ENCODE assay signal across 1 cellular context in the genomic region with DNA sequence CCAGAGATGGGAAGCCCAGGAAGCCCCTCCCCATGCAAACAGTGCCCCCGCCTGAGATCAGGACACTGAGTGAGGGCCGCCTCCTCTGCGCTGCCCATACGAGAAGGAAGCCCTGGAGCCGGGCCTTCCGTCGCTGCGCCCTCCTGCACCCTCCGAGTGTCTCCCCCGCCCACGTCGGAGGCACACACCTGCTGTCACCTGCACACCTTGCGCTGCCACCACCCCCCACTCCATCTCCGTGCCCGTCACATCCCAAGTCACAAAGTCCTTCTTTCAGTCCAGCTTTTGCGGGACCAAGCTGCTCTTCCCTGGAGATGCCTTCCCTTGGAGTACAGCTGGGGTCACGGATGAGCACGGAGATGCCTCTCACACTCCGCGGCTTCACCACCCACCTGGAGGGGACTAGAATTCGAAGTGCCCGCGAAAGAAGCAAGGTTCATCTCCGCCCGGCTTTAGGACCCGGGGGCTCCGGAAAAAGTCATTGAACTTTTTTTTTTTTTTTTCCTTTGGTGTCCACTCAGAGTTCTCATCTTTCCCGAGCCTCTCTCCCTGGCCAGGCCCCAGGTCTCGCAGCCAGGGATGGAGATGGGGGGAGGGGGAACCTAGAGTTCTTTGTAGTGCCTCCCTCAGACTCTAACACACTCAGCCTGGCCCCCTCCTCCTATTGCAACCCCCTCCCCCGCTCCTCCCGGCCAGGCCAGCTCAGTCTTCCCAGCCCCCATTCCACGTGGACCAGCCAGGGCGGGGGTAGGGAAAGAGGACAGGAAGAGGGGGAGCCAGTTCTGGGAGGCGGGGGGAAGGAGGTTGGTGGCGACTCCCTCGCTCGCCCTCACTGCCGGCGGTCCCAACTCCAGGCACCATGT.
TF ChIP-seq lines count a peak whose summit lies in the region.

A gene with protein sequence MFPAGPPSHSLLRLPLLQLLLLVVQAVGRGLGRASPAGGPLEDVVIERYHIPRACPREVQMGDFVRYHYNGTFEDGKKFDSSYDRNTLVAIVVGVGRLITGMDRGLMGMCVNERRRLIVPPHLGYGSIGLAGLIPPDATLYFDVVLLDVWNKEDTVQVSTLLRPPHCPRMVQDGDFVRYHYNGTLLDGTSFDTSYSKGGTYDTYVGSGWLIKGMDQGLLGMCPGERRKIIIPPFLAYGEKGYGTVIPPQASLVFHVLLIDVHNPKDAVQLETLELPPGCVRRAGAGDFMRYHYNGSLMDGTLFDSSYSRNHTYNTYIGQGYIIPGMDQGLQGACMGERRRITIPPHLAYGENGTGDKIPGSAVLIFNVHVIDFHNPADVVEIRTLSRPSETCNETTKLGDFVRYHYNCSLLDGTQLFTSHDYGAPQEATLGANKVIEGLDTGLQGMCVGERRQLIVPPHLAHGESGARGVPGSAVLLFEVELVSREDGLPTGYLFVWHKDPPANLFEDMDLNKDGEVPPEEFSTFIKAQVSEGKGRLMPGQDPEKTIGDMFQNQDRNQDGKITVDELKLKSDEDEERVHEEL (plus strand): TSS at position 829 of the 863 bp plus-strand sequence. CDS start 31 bp downstream, at position 860.

TF ChIP-seq in HepG2, 621 proteins besides CTCF, POLR2A, EP300 and RAD21 (continued from another document and continues in another):
- TF ChIP-seq, protein P1, sequence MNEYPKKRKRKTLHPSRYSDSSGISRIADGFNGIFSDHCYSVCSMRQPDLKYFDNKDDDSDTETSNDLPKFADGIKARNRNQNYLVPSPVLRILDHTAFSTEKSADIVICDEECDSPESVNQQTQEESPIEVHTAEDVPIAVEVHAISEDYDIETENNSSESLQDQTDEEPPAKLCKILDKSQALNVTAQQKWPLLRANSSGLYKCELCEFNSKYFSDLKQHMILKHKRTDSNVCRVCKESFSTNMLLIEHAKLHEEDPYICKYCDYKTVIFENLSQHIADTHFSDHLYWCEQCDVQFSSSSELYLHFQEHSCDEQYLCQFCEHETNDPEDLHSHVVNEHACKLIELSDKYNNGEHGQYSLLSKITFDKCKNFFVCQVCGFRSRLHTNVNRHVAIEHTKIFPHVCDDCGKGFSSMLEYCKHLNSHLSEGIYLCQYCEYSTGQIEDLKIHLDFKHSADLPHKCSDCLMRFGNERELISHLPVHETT (CRISPR knock-in tag; conservative IDR thresholded peaks at IDR 0.05) = no peak
- TF ChIP-seq, protein P2, sequence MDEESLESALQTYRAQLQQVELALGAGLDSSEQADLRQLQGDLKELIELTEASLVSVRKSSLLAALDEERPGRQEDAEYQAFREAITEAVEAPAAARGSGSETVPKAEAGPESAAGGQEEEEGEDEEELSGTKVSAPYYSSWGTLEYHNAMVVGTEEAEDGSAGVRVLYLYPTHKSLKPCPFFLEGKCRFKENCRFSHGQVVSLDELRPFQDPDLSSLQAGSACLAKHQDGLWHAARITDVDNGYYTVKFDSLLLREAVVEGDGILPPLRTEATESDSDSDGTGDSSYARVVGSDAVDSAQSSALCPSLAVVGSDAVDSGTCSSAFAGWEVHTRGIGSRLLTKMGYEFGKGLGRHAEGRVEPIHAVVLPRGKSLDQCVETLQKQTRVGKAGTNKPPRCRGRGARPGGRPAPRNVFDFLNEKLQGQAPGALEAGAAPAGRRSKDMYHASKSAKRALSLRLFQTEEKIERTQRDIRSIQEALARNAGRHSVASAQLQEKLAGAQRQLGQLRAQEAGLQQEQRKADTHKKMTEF (CRISPR knock-in tag; IDR thresholded peaks at IDR 0.05) = 0 out of 2 replicates have a peak, but pooled peaks have one; percentile 29
- TF ChIP-seq, protein P3, sequence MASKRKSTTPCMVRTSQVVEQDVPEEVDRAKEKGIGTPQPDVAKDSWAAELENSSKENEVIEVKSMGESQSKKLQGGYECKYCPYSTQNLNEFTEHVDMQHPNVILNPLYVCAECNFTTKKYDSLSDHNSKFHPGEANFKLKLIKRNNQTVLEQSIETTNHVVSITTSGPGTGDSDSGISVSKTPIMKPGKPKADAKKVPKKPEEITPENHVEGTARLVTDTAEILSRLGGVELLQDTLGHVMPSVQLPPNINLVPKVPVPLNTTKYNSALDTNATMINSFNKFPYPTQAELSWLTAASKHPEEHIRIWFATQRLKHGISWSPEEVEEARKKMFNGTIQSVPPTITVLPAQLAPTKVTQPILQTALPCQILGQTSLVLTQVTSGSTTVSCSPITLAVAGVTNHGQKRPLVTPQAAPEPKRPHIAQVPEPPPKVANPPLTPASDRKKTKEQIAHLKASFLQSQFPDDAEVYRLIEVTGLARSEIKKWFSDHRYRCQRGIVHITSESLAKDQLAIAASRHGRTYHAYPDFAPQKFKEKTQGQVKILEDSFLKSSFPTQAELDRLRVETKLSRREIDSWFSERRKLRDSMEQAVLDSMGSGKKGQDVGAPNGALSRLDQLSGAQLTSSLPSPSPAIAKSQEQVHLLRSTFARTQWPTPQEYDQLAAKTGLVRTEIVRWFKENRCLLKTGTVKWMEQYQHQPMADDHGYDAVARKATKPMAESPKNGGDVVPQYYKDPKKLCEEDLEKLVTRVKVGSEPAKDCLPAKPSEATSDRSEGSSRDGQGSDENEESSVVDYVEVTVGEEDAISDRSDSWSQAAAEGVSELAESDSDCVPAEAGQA (IDR thresholded peaks at IDR 0.05; ENCODE audit: low read depth) = 0 out of 2 replicates have a peak, but pooled peaks have one; percentile 9
- TF ChIP-seq, protein P3 (CRISPR knock-in tag; IDR thresholded peaks at IDR 0.05; ENCODE audit: borderline replicate concordance) = no peak
- TF ChIP-seq WIZ (CRISPR knock-in tag; IDR thresholded peaks at IDR 0.05) (no peak), ZNF143 (CRISPR knock-in tag; IDR thresholded peaks at IDR 0.05) (no peak), NR2F6 (IDR thresholded peaks at IDR 0.05) (peak; percentile 43; the same call in 1 of the 2 replicates), NR2F6 (CRISPR knock-in tag; IDR thresholded peaks at IDR 0.05) (no peak), ZNF546 (CRISPR knock-in tag; conservative IDR thresholded peaks at IDR 0.05) (peak; percentile 32; the same call in 1 of the 2 replicates), ZNF614 (CRISPR knock-in tag; IDR thresholded peaks at IDR 0.05; ENCODE audit: borderline replicate concordance) (peak; percentile 17; the same call in 1 of the 2 replicates), GTF2F1 (IDR thresholded peaks at IDR 0.05; ENCODE audit: low read length) (no peak; the same call in 1 of the 2 replicates), ZNF441 (CRISPR knock-in tag; IDR thresholded peaks at IDR 0.05; ENCODE audit: borderline replicate concordance) (peak; percentile 43; the same call in 1 of the 2 replicates), MEIS1 (CRISPR knock-in tag; IDR thresholded peaks at IDR 0.05; ENCODE audit: borderline replicate concordance) (peak; percentile 64; the same call in 1 of the 2 replicates), ASH2L (IDR thresholded peaks at IDR 0.05; ENCODE audit: insufficient read length, low read depth, low read length) (peak; percentile 52), SP5 (CRISPR knock-in tag; IDR thresholded peaks at IDR 0.05; ENCODE audit: borderline replicate concordance, low read depth) (peak; percentile 25; the same call in 1 of the 2 replicates), SOX13 (IDR thresholded peaks at IDR 0.05) (no peak), SOX13 (CRISPR knock-in tag; conservative IDR thresholded peaks at IDR 0.05 in 1 of 2, IDR thresholded peaks at IDR 0.05 in 1 of 2) (0 out of 4 replicates have a peak, but pooled peaks of 1 of the 2 experiments have one; percentile 10), GZF1 (CRISPR knock-in tag; IDR thresholded peaks at IDR 0.05) (no peak; the same call in 1 of the 2 replicates), ZFY (CRISPR knock-in tag; IDR thresholded peaks at IDR 0.05) (no peak), NR3C1 (CRISPR knock-in tag; IDR thresholded peaks at IDR 0.05) (no peak), ZNF619 (CRISPR knock-in tag; IDR thresholded peaks at IDR 0.05) (0 out of 2 replicates have a peak, but pooled peaks have one; percentile 20), MED13 (CRISPR knock-in tag; IDR thresholded peaks at IDR 0.05) (peak; percentile 46; the same call in 1 of the 2 replicates), ZC3H13 (CRISPR knock-in tag; IDR thresholded peaks at IDR 0.05) (no peak; the same call in 1 of the 2 replicates), ZFX (CRISPR knock-in tag; IDR thresholded peaks at IDR 0.05; ENCODE audit: low read depth) (peak; percentile 75), ZEB1 (IDR thresholded peaks at IDR 0.05; ENCODE audit: insufficient replicate concordance, low read depth) (peak; percentile 97), ZNF264 (CRISPR knock-in tag; IDR thresholded peaks at IDR 0.05) (no peak), FOXO1 (CRISPR knock-in tag; IDR thresholded peaks at IDR 0.05) (no peak), NR2F2 (IDR thresholded peaks at IDR 0.05; ENCODE audit: borderline replicate concordance, low read depth) (peak; percentile 20; the same call in 1 of the 2 replicates), ZNF430 (CRISPR knock-in tag; IDR thresholded peaks at IDR 0.05) (0 out of 2 replicates have a peak, but pooled peaks have one; percentile 78), KMT2A (CRISPR knock-in tag; IDR thresholded peaks at IDR 0.05) (0 out of 2 replicates have a peak, but pooled peaks have one; percentile 48), MAFF (IDR thresholded peaks at IDR 0.05; ENCODE audit: low read depth, low read length) (no peak), HNF4A (CRISPR knock-in tag; IDR thresholded peaks at IDR 0.05) (peak; percentile 55; the same call in 1 of the 2 replicates), TFDP2 (CRISPR knock-in tag; IDR thresholded peaks at IDR 0.05) (peak; percentile 14; the same call in 1 of the 2 replicates), ZNF607 (CRISPR knock-in tag; IDR thresholded peaks at IDR 0.05; ENCODE audit: borderline replicate concordance) (no peak), ARNTL (CRISPR knock-in tag; IDR thresholded peaks at IDR 0.05) (peak; percentile 89), CENPX (CRISPR knock-in tag; IDR thresholded peaks at IDR 0.05) (no peak)
- TF ChIP-seq, protein P4, sequence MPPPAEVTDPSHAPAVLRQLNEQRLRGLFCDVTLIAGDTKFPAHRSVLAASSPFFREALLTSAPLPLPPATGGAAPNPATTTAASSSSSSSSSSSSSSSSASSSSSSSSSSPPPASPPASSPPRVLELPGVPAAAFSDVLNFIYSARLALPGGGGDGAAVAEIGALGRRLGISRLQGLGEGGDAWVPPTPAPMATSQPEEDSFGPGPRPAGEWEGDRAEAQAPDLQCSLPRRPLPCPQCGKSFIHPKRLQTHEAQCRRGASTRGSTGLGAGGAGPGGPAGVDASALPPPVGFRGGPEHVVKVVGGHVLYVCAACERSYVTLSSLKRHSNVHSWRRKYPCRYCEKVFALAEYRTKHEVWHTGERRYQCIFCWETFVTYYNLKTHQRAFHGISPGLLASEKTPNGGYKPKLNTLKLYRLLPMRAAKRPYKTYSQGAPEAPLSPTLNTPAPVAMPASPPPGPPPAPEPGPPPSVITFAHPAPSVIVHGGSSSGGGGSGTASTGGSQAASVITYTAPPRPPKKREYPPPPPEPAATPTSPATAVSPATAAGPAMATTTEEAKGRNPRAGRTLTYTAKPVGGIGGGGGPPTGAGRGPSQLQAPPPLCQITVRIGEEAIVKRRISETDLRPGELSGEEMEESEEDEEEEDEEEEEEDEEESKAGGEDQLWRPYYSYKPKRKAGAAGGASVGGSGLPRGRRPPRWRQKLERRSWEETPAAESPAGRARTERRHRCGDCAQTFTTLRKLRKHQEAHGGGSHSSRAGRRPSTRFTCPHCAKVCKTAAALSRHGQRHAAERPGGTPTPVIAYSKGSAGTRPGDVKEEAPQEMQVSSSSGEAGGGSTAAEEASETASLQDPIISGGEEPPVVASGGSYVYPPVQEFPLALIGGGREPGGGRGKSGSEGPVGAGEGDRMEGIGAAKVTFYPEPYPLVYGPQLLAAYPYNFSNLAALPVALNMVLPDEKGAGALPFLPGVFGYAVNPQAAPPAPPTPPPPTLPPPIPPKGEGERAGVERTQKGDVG (CRISPR knock-in tag; IDR thresholded peaks at IDR 0.05; ENCODE audit: borderline replicate concordance) = no peak
- TF ChIP-seq, protein P5, sequence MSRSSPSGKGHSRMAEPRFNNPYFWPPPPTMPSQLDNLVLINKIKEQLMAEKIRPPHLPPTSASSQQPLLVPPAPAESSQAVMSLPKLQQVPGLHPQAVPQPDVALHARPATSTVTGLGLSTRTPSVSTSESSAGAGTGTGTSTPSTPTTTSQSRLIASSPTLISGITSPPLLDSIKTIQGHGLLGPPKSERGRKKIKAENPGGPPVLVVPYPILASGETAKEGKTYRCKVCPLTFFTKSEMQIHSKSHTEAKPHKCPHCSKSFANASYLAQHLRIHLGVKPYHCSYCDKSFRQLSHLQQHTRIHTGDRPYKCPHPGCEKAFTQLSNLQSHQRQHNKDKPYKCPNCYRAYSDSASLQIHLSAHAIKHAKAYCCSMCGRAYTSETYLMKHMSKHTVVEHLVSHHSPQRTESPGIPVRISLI (CRISPR knock-in tag; IDR thresholded peaks at IDR 0.05; ENCODE audit: borderline replicate concordance) = peak; percentile 99
- TF ChIP-seq, protein P6, sequence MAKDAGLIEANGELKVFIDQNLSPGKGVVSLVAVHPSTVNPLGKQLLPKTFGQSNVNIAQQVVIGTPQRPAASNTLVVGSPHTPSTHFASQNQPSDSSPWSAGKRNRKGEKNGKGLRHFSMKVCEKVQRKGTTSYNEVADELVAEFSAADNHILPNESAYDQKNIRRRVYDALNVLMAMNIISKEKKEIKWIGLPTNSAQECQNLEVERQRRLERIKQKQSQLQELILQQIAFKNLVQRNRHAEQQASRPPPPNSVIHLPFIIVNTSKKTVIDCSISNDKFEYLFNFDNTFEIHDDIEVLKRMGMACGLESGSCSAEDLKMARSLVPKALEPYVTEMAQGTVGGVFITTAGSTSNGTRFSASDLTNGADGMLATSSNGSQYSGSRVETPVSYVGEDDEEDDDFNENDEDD (CRISPR knock-in tag; IDR thresholded peaks at IDR 0.05; ENCODE audit: borderline replicate concordance) = peak; percentile 50; the same call in 1 of the 2 replicates
